Comparison of ENCODE assay signal across 5 cellular contexts in the genomic region with DNA sequence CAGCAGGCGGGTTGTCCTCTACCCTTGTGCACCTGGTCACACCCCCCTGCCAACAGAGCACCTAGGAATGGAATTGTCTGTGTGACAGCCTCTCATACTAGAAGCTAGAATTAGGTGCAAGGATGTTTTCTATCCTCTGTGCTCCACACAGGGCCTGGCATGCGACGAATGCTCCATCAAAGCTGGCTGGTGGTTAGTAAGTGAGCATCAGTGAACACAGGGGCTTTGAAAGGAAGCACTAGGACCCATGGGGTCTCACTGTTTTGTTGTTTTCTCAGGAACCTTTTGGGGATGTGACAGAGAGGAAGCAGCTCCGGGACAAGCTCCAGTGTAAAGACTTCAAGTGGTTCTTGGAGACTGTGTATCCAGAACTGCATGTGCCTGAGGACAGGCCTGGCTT.
"Had no signal": no experiment of that assay in that cellular context is flagged by ENCODE, and none has a peak within 500 bp of the region (broad histone marks: within the 10 kb centered on the region; RNA-seq: fewer than 3 reads in every experiment).

No MANE protein-coding gene starts in this region.

- H3K4me1 ChIP-seq: HAP-1 had no signal

- DNase-seq: GM23248, HFFc6, KBM-7 had no signal

- H3K9me3 ChIP-seq: HAP-1 had no signal

- H3K36me3 ChIP-seq: HAP-1 had no signal

- H3K4me3 ChIP-seq: GM23248, HAP-1 had no signal

- H3K27ac ChIP-seq: GM23248, HL-60 had no signal
